Comparison of ENCODE assay signal across 8 cellular contexts in genomic region chr5:68433921-68434879, GRCh38.
DNase-seq lines count a peak whose midpoint lies in the region; ATAC-seq and TF ChIP-seq lines count a peak whose summit lies in the region.

No MANE protein-coding gene starts in this region.

- H3K4me1 Mint-ChIP-seq in CD4-positive, CD25-positive, alpha-beta regulatory T cell, result peaks cover 15 to 40% (median 36%) of the 10 kb centered on the region in 4 donors

- TF ChIP-seq CTCF in cardiac fibroblast (IDR thresholded peaks at IDR 0.05; ENCODE audit: low read depth, low read length), result no peak

- peak overlapping the region; percentile 66 for H3K27ac ChIP-seq in CD4-positive, CD25-positive, alpha-beta regulatory T cell (ENCODE audit: insufficient read depth, low read length, poor library complexity, severe bottlenecking)

- no peaks in the 10 kb centered on the region for H3K36me3 Mint-ChIP-seq in CD4-positive, CD25-positive, alpha-beta regulatory T cell

- peak; percentile 59 to 91 (median 60) for DNase-seq in CD4-positive, CD25-positive, alpha-beta regulatory T cell
- DNase-seq in HT1080 (ENCODE audit: low read depth) (peak; percentile 92), cardiac fibroblast (ENCODE audit: low read depth in 2 of 2) (peak; percentile 94 to 97), left kidney (ENCODE audit: low read depth, low spot score) (peak; percentile 50), NCI-H510A treated with DMSO at 0.1 percent for 48 hours (lab: John Stamatoyannopoulos, UW) (no peak)
- DNase-seq in activated CD4-positive, CD25-positive, alpha-beta regulatory T cell treated with anti-CD3 and anti-CD28 coated beads, Interleukin-2, amount 50 U/mL, for 16 hours (ENCODE audit: low read depth, low spot score), result peak; percentile 74
- peak; percentile 95 for DNase-seq in stimulated activated CD4-positive, alpha-beta T cell treated with anti-CD3 and anti-CD28 coated beads, Interleukin-2, amount 100 ng/mL, for 4 hours (ENCODE audit: low read depth)

- H3K4me1 ChIP-seq in CD4-positive, CD25-positive, alpha-beta regulatory T cell (ENCODE audit: control insufficient read depth, insufficient read depth, low read length, poor library complexity, severe bottlenecking), result peaks cover 29% of the 10 kb centered on the region

- no peaks in the 10 kb centered on the region for H3K27me3 Mint-ChIP-seq in CD4-positive, CD25-positive, alpha-beta regulatory T cell

- H3K36me3 ChIP-seq in CD4-positive, CD25-positive, alpha-beta regulatory T cell (ENCODE audit: control insufficient read depth, insufficient read depth, low read length), result no peaks in the 10 kb centered on the region

- no peaks in the 10 kb centered on the region for H3K9me3 ChIP-seq in CD4-positive, CD25-positive, alpha-beta regulatory T cell (ENCODE audit: control insufficient read depth in 2 of 2, low read length in 2 of 2)

- H3K9me3 Mint-ChIP-seq in CD4-positive, CD25-positive, alpha-beta regulatory T cell, result peaks cover 0 to 1% (median 0%) of the 10 kb centered on the region in 7 donors

- no peaks in the 10 kb centered on the region for H3K27me3 ChIP-seq in CD4-positive, CD25-positive, alpha-beta regulatory T cell (ENCODE audit: control insufficient read depth, insufficient read depth, low read length)

- ATAC-seq in CD4-positive, CD25-positive, alpha-beta regulatory T cell (ENCODE audit: low read depth in 2 of 2), result peak; percentile 96
- ATAC-seq in GM21447 (IDR thresholded peaks at IDR 0.05; ENCODE audit: unreplicated experiment), result peak; percentile 96

- H3K4me3 ChIP-seq in CD4-positive, CD25-positive, alpha-beta regulatory T cell (ENCODE audit: low read depth, low read length), result peak overlapping the region; percentile 61
- H3K4me3 ChIP-seq in cardiac fibroblast (replicated peaks in 1 of 2; ENCODE audit: low read depth in 2 of 2, low read length in 2 of 2), result no peak overlapping the region

- peak overlapping the region; percentile 3 to 84 (median 76) for H3K4me3 Mint-ChIP-seq in CD4-positive, CD25-positive, alpha-beta regulatory T cell

- peak overlapping the region; percentile 73 to 90 (median 82) for H3K27ac Mint-ChIP-seq in CD4-positive, CD25-positive, alpha-beta regulatory T cell
